In the genomic region with DNA sequence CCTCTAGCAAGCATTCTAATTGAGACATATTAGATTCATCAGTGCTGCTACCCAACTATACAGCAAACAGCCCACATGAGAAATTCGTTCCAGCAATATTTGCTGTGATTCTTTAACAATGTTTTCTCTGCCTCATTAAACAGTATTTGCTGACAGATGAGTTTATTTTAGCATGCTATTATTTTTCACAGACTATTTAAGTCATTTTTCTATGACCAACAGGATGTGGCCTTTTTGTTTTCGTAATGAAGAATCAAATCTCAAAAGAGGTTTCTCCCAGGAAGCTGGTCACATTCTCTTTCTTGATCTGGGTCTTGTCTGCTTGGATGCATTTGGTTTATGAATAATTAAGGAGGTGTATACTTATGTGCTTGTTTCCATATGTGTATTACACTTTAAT, we compare ENCODE assay signal across 23 cellular contexts. TPM values are rescaled to one million over a fixed set of nuclear protein-coding genes. Genes with fewer than 3 reads are reported as not detected.
DNase-seq lines count a peak whose midpoint lies in the region; ATAC-seq, FAIRE-seq and TF ChIP-seq lines count a peak whose summit lies in the region.
"Had no signal": no experiment of that assay in that cellular context is flagged by ENCODE, and none has a peak within 500 bp of the region (broad histone marks: within the 10 kb centered on the region; RNA-seq: fewer than 3 reads in every experiment).

No MANE protein-coding gene starts in this region.

- TF ChIP-seq CTCF in LNCaP clone FGC (IDR thresholded peaks at IDR 0.05; ENCODE audit: control insufficient read depth, extremely low read depth, insufficient read depth) = no peak
- no peak for TF ChIP-seq CTCF in bronchial epithelial cell (IDR thresholded peaks at IDR 0.05; ENCODE audit: insufficient read depth, low read length, severe bottlenecking)

- no peak overlapping the region for H3K27ac Mint-ChIP-seq in activated naive CD8-positive, alpha-beta T cell treated with anti-CD3 and anti-CD28 coated beads, Interleukin-2, amount 50 U/mL, for 24 hours
- H3K27ac Mint-ChIP-seq: activated T-helper 17 cell treated with anti-CD3 and anti-CD28 coated beads, Interleukin-2, amount 50 U/mL, for 72 hours; effector memory CD8-positive, alpha-beta T cell; natural killer cell treated with Interleukin-12 subunit alpha and Interleukin-12 subunit beta and Interleukin-15 and Interleukin-18, amount 100 ng/mL, for 72 hours had no signal

- no peaks in the 10 kb centered on the region for H3K4me1 Mint-ChIP-seq in activated naive CD8-positive, alpha-beta T cell treated with anti-CD3 and anti-CD28 coated beads, Interleukin-2, amount 50 U/mL, for 24 hours
- H3K4me1 Mint-ChIP-seq: activated T-helper 17 cell treated with anti-CD3 and anti-CD28 coated beads, Interleukin-2, amount 50 U/mL, for 72 hours had no signal

- H3K27me3 ChIP-seq in bronchial epithelial cell (ENCODE audit: control insufficient read depth, insufficient read depth, low read length) = no peaks in the 10 kb centered on the region

- H3K27me3 Mint-ChIP-seq in activated naive CD8-positive, alpha-beta T cell treated with anti-CD3 and anti-CD28 coated beads, Interleukin-2, amount 50 U/mL, for 24 hours = peaks cover 1% of the 10 kb centered on the region

- peak; percentile 56 for DNase-seq in LNCaP clone FGC (ENCODE audit: low read depth)
- peak; percentile 42 for DNase-seq in bronchial epithelial cell (ENCODE audit: low read depth)
- DNase-seq in stromal cell of bone marrow (ENCODE audit: low read depth) = peak; percentile 9
- DNase-seq in activated naive CD8-positive, alpha-beta T cell treated with anti-CD3 and anti-CD28 coated beads, Interleukin-2, amount 50 U/mL, for 24 hours = no peak
- no peak for DNase-seq in NCI-H446 treated with DMSO at 0.1 percent for 48 hours (lab: John Stamatoyannopoulos, UW)
- DNase-seq in NCI-H146 treated with DMSO at 0.1 percent for 48 hours (lab: John Stamatoyannopoulos, UW; ENCODE audit: unreplicated experiment) = no peak
- DNase-seq: activated CD4-positive, CD25-positive, alpha-beta regulatory T cell treated with anti-CD3 and anti-CD28 coated beads, Interleukin-2, amount 50 U/mL, for 72 hours; effector memory CD8-positive, alpha-beta T cell; hippocampal formation; kidney; mesendoderm; NCI-H1436; posterior cingulate gyrus; SK-N-SH; small intestine; stimulated activated CD4-positive, alpha-beta T cell treated with anti-CD3 and anti-CD28 coated beads, Interleukin-4, amount 100 ng/mL, for 4 hours; T1000 had no signal

- no peak overlapping the region for H3K4me3 Mint-ChIP-seq in activated naive CD8-positive, alpha-beta T cell treated with anti-CD3 and anti-CD28 coated beads, Interleukin-2, amount 50 U/mL, for 24 hours
- H3K4me3 Mint-ChIP-seq: activated T-helper 17 cell treated with anti-CD3 and anti-CD28 coated beads, Interleukin-2, amount 50 U/mL, for 72 hours; effector memory CD8-positive, alpha-beta T cell; natural killer cell treated with Interleukin-12 subunit alpha and Interleukin-12 subunit beta and Interleukin-15 and Interleukin-18, amount 100 ng/mL, for 72 hours had no signal

- peak; percentile 62 for ATAC-seq in GM18519 (IDR thresholded peaks at IDR 0.05; ENCODE audit: low FRiP score, unreplicated experiment)
- ATAC-seq in activated naive CD8-positive, alpha-beta T cell treated with anti-CD3 and anti-CD28 coated beads, Interleukin-2, amount 50 U/mL, for 24 hours = no peak
- ATAC-seq: activated T-helper 17 cell treated with anti-CD3 and anti-CD28 coated beads, Interleukin-2, amount 50 U/mL, for 72 hours; effector memory CD8-positive, alpha-beta T cell; HCT116; natural killer cell treated with Interleukin-12 subunit alpha and Interleukin-12 subunit beta and Interleukin-15 and Interleukin-18, amount 100 ng/mL, for 72 hours had no signal

- no peaks in the 10 kb centered on the region for H3K36me3 Mint-ChIP-seq in activated naive CD8-positive, alpha-beta T cell treated with anti-CD3 and anti-CD28 coated beads, Interleukin-2, amount 50 U/mL, for 24 hours (ENCODE audit: low read depth)
- H3K36me3 Mint-ChIP-seq: natural killer cell treated with Interleukin-12 subunit alpha and Interleukin-12 subunit beta and Interleukin-15 and Interleukin-18, amount 100 ng/mL, for 72 hours had no signal

- no peak for FAIRE-seq in bronchial epithelial cell (lab: Jason Lieb, UNC)
- FAIRE-seq: kidney, RCC 7860, small intestine had no signal

- no peaks in the 10 kb centered on the region for H3K36me3 ChIP-seq in bronchial epithelial cell (ENCODE audit: control insufficient read depth, insufficient read depth, low read length)

- peaks cover 5% of the 10 kb centered on the region for H3K9me3 Mint-ChIP-seq in activated naive CD8-positive, alpha-beta T cell treated with anti-CD3 and anti-CD28 coated beads, Interleukin-2, amount 50 U/mL, for 24 hours
- H3K9me3 Mint-ChIP-seq: activated T-helper 17 cell treated with anti-CD3 and anti-CD28 coated beads, Interleukin-2, amount 50 U/mL, for 72 hours; effector memory CD8-positive, alpha-beta T cell had no signal

- H3K4me3 ChIP-seq in LNCaP clone FGC (ENCODE audit: low read depth, low read length) (no peak overlapping the region), bronchial epithelial cell (ENCODE audit: low read depth, low read length) (no peak overlapping the region)

RNA-seq across cellular contexts. Expression of gene SERPINA12, which starts 23.2 kb away (rescaled TPM):
- not detected in 2 replicates for total RNA-seq in bronchial epithelial cell
- total RNA-seq: activated T-helper 17 cell treated with anti-CD3 and anti-CD28 coated beads, Interleukin-2, amount 50 U/mL, for 72 hours; cerebellum; kidney; natural killer cell treated with Interleukin-12 subunit alpha and Interleukin-12 subunit beta and Interleukin-15 and Interleukin-18, amount 100 ng/mL, for 72 hours had no signal

RNA-seq across cellular contexts. Expression of gene SERPINA4, which starts 28.8 kb away (rescaled TPM):
- not detected in 2 replicates for total RNA-seq in bronchial epithelial cell
- total RNA-seq: activated T-helper 17 cell treated with anti-CD3 and anti-CD28 coated beads, Interleukin-2, amount 50 U/mL, for 72 hours; cerebellum; natural killer cell treated with Interleukin-12 subunit alpha and Interleukin-12 subunit beta and Interleukin-15 and Interleukin-18, amount 100 ng/mL, for 72 hours had no signal

RNA-seq across cellular contexts. Expression of gene SERPINA5, which starts 48.8 kb away (rescaled TPM):
- not detected in 2 replicates for total RNA-seq in bronchial epithelial cell
- total RNA-seq: activated T-helper 17 cell treated with anti-CD3 and anti-CD28 coated beads, Interleukin-2, amount 50 U/mL, for 72 hours; natural killer cell treated with Interleukin-12 subunit alpha and Interleukin-12 subunit beta and Interleukin-15 and Interleukin-18, amount 100 ng/mL, for 72 hours had no signal

RNA-seq across cellular contexts. Expression of gene SERPINA9, which starts 56.5 kb away (rescaled TPM):
- not detected in 2 replicates for total RNA-seq in bronchial epithelial cell
- total RNA-seq: activated T-helper 17 cell treated with anti-CD3 and anti-CD28 coated beads, Interleukin-2, amount 50 U/mL, for 72 hours; cerebellum; kidney; natural killer cell treated with Interleukin-12 subunit alpha and Interleukin-12 subunit beta and Interleukin-15 and Interleukin-18, amount 100 ng/mL, for 72 hours had no signal

Comparison
In these comparisons a context has a peak if more than half of its experiments do, and no peak if none do; other contexts are left out.
1. DNase-seq: peak in LNCaP clone FGC (single experiment), bronchial epithelial cell (single experiment) and stromal cell of bone marrow (single experiment); none in activated naive CD8-positive, alpha-beta T cell treated with anti-CD3 and anti-CD28 coated beads, Interleukin-2, amount 50 U/mL, for 24 hours (single experiment), NCI-H446 treated with DMSO at 0.1 percent for 48 hours (single experiment) and NCI-H146 treated with DMSO at 0.1 percent for 48 hours (single experiment).